21 cellular contexts compared by ENCODE assay signal in genomic region chr10:42988069-42988468, GRCh38.
"Had no signal": no experiment of that assay in that cellular context is flagged by ENCODE, and none has a peak within 500 bp of the region (broad histone marks: within the 10 kb centered on the region; RNA-seq: fewer than 3 reads in every experiment).

No MANE protein-coding gene starts in this region.

- H3K9me3 ChIP-seq: ascending aorta, esophagus squamous epithelium, neutrophil had no signal

- H3K27me3 ChIP-seq: ascending aorta, esophagus squamous epithelium, neutrophil had no signal

- H3K4me1 Mint-ChIP-seq: activated B cell treated with CpG ODN at 0.5 μM for 24 hours had no signal

- H3K36me3 Mint-ChIP-seq: activated CD4-positive, alpha-beta memory T cell treated with anti-CD3 and anti-CD28 coated beads for 36 hours; activated naive CD4-positive, alpha-beta T cell treated with anti-CD3 and anti-CD28 coated beads, Interleukin-2, amount 50 U/mL, for 24 hours; naive thymus-derived CD8-positive, alpha-beta T cell had no signal

- H3K27me3 Mint-ChIP-seq: activated B cell treated with CpG ODN at 0.5 μM for 24 hours; activated CD4-positive, alpha-beta memory T cell treated with anti-CD3 and anti-CD28 coated beads for 36 hours; activated naive CD4-positive, alpha-beta T cell treated with anti-CD3 and anti-CD28 coated beads, Interleukin-2, amount 50 U/mL, for 24 hours; naive thymus-derived CD8-positive, alpha-beta T cell had no signal

- H3K4me1 ChIP-seq: ascending aorta, esophagus squamous epithelium had no signal

- H3K4me3 ChIP-seq: ascending aorta, esophagus squamous epithelium had no signal

- H3K4me3 Mint-ChIP-seq: activated B cell treated with CpG ODN at 0.5 μM for 24 hours; activated CD4-positive, alpha-beta memory T cell treated with anti-CD3 and anti-CD28 coated beads for 36 hours; activated naive CD4-positive, alpha-beta T cell treated with anti-CD3 and anti-CD28 coated beads, Interleukin-2, amount 50 U/mL, for 24 hours; activated T-cell treated with anti-CD3 and anti-CD28 coated beads, Interleukin-2, amount 50 U/mL, for 72 hours; central memory CD8-positive, alpha-beta T cell had no signal

- H3K36me3 ChIP-seq: ascending aorta, esophagus squamous epithelium, neutrophil had no signal

- DNase-seq: activated B cell treated with CpG ODN at 0.5 μM for 24 hours; activated CD4-positive, alpha-beta memory T cell treated with anti-CD3 and anti-CD28 coated beads for 36 hours; activated CD4-positive, alpha-beta T cell treated with anti-CD3 and anti-CD28 coated beads for 4 hours; activated gamma-delta T cell; activated T-cell treated with anti-CD3 and anti-CD28 coated beads, Interleukin-2, amount 50 U/mL, for 72 hours; cortex of kidney; effector CD4-positive, alpha-beta T cell; esophagus squamous epithelium; mesenchymal stem cell; naive thymus-derived CD8-positive, alpha-beta T cell; retina; stimulated activated CD4-positive, alpha-beta T cell treated with anti-CD3 and anti-CD28 coated beads, Interleukin-12 subunit alpha, Interleukin-12 subunit beta, amount 100 ng/mL, for 4 hours; stimulated activated CD4-positive, alpha-beta T cell treated with anti-CD3 and anti-CD28 coated beads, Interleukin-1b, Interleukin-23, amount 100 ng/mL, for 48 hours; stimulated activated naive CD4-positive, alpha-beta T cell treated with Interleukin-2 at 50 U/mL for 16 hours; substantia nigra; T-helper 1 cell; T-helper 9 cell had no signal

- H3K9me3 Mint-ChIP-seq: activated B cell treated with CpG ODN at 0.5 μM for 24 hours; activated CD4-positive, alpha-beta memory T cell treated with anti-CD3 and anti-CD28 coated beads for 36 hours; activated naive CD4-positive, alpha-beta T cell treated with anti-CD3 and anti-CD28 coated beads, Interleukin-2, amount 50 U/mL, for 24 hours; activated T-cell treated with anti-CD3 and anti-CD28 coated beads, Interleukin-2, amount 50 U/mL, for 72 hours; central memory CD8-positive, alpha-beta T cell; naive thymus-derived CD8-positive, alpha-beta T cell had no signal

- H3K27ac Mint-ChIP-seq: activated B cell treated with CpG ODN at 0.5 μM for 24 hours; activated CD4-positive, alpha-beta memory T cell treated with anti-CD3 and anti-CD28 coated beads for 36 hours; activated naive CD4-positive, alpha-beta T cell treated with anti-CD3 and anti-CD28 coated beads, Interleukin-2, amount 50 U/mL, for 24 hours; activated T-cell treated with anti-CD3 and anti-CD28 coated beads, Interleukin-2, amount 50 U/mL, for 72 hours had no signal

- H3K27ac ChIP-seq: ascending aorta, esophagus squamous epithelium, neutrophil had no signal

- ATAC-seq: activated T-cell treated with anti-CD3 and anti-CD28 coated beads, Interleukin-2, amount 50 U/mL, for 72 hours; naive thymus-derived CD8-positive, alpha-beta T cell had no signal
